In genomic region chr14:76514599-76514998, GRCh38 we compare ENCODE assay signal across 9 cellular contexts.
A peak's percentile ranks its signal among the peaks of the same experiment; 100 is the strongest.
DNase-seq lines count a peak whose midpoint lies in the region; ATAC-seq, FAIRE-seq and TF ChIP-seq lines count a peak whose summit lies in the region.
"Had no signal": no experiment of that assay in that cellular context is flagged by ENCODE, and none has a peak within 500 bp of the region (broad histone marks: within the 10 kb centered on the region; RNA-seq: fewer than 3 reads in every experiment).

No MANE protein-coding gene starts in this region.

- H3K36me3 ChIP-seq in keratinocyte (ENCODE audit: control insufficient read depth in 2 of 2, extremely low read depth in 1 of 2, insufficient read depth in 2 of 2, low read length in 2 of 2): no peaks in the 10 kb centered on the region

- no peaks in the 10 kb centered on the region for H3K9me3 ChIP-seq in keratinocyte (ENCODE audit: control insufficient read depth, low read depth, low read length)

- no peaks in the 10 kb centered on the region for H3K9me1 ChIP-seq in keratinocyte (ENCODE audit: control insufficient read depth, extremely low read depth, insufficient read depth, low read length)

- TF ChIP-seq CTCF in HL-60 (IDR thresholded peaks at IDR 0.05; ENCODE audit: insufficient read depth, low read length) (no peak), keratinocyte (optimal IDR thresholded peaks at IDR 0.05 in 1 of 3, IDR thresholded peaks at IDR 0.05 in 1 of 3, conservative IDR thresholded peaks at IDR 0.05 in 1 of 3; ENCODE audit: extremely low read depth in 1 of 3, insufficient read depth in 2 of 3, low read length in 3 of 3) (peak; percentile 45 to 58 (median 51))

- no peak overlapping the region for H3K27ac ChIP-seq in HL-60 (replicated peaks)
- no peak overlapping the region for H3K27ac ChIP-seq in keratinocyte (ENCODE audit: control insufficient read depth, insufficient read depth, low read length)

- DNase-seq in Daoy (ENCODE audit: low read depth): peak; percentile 18
- peak; percentile 8 to 46 for DNase-seq in HL-60 (ENCODE audit: low read depth in 1 of 2, low spot score in 1 of 2)
- DNase-seq in RPMI8226: peak; percentile 11
- DNase-seq in keratinocyte (ENCODE audit: low read depth, low spot score): peak; percentile 26
- no peak for DNase-seq in NCI-H524 treated with DMSO at 0.1 percent for 48 hours (lab: John Stamatoyannopoulos, UW)
- DNase-seq: immature natural killer cell; stimulated activated CD4-positive, alpha-beta T cell treated with anti-CD3 and anti-CD28 coated beads, Interleukin-4, amount 100 ng/mL, for 1 hour had no signal

- H3K9ac ChIP-seq in keratinocyte (ENCODE audit: control insufficient read depth, extremely low read depth, insufficient read depth, low read length): no peak overlapping the region

- no peak overlapping the region for H3K4me2 ChIP-seq in keratinocyte (ENCODE audit: control insufficient read depth, extremely low read depth, insufficient read depth, low read depth, low read length)

- no peaks in the 10 kb centered on the region for H3K27me3 ChIP-seq in HL-60 (ENCODE audit: insufficient read depth, poor library complexity, severe bottlenecking)
- no peaks in the 10 kb centered on the region for H3K27me3 ChIP-seq in keratinocyte (ENCODE audit: control insufficient read depth, extremely low read depth, insufficient read depth, low read length)

- H3K4me1 ChIP-seq in keratinocyte (ENCODE audit: control insufficient read depth, extremely low read depth, insufficient read depth, low read length): peaks cover 12% of the 10 kb centered on the region

- FAIRE-seq in keratinocyte (lab: Jason Lieb, UNC): peak; percentile 68

- dilution Hi-C loops in keratinocyte (cut with MboI; ENCODE audit: extremely low pct_ligation_motif_present, low sequenced_read_pairs): no loop called here

- ATAC-seq in GM21526 (IDR thresholded peaks at IDR 0.05; ENCODE audit: low FRiP score, unreplicated experiment): no peak
- no peak for ATAC-seq in activated CD4-positive, CD25-positive, alpha-beta regulatory T cell treated with anti-CD3 and anti-CD28 coated beads, Interleukin-2, amount 50 U/mL, for 24 hours

- H3K4me3 ChIP-seq in HL-60 (replicated peaks; ENCODE audit: insufficient read depth, low read length): no peak overlapping the region
- H3K4me3 ChIP-seq in keratinocyte (ENCODE audit: control insufficient read depth in 2 of 3, extremely low read depth in 1 of 3, insufficient read depth in 2 of 3, low read depth in 1 of 3, low read length in 3 of 3): no peak overlapping the region

- H3K79me2 ChIP-seq in keratinocyte (ENCODE audit: control insufficient read depth, insufficient read depth, low read length): no peaks in the 10 kb centered on the region

- H2AFZ ChIP-seq in keratinocyte (ENCODE audit: control insufficient read depth, low read length): no peak overlapping the region

- H4K20me1 ChIP-seq in keratinocyte (ENCODE audit: control insufficient read depth, extremely low read depth, insufficient read depth, low read length): no peaks in the 10 kb centered on the region
